In genomic region chr9:124622882-124623281, GRCh38 we compare ENCODE assay signal across 20 cellular contexts.
"Had no signal": no experiment of that assay in that cellular context is flagged by ENCODE, and none has a peak within 500 bp of the region (broad histone marks: within the 10 kb centered on the region; RNA-seq: fewer than 3 reads in every experiment).

No MANE protein-coding gene starts in this region.

- H3K4me1 Mint-ChIP-seq: stimulated activated memory B cell treated with anti-CD40 and anti-IgM and Interleukin-4, amounts not matched to agents 10 μg/mL and 1 μg/mL and 100 μg/mL, for 72 hours had no signal

- H3K4me1 ChIP-seq: breast epithelium, sigmoid colon, stomach, upper lobe of left lung had no signal

- H3K36me3 ChIP-seq: adrenal gland, breast epithelium, sigmoid colon, stomach, upper lobe of left lung had no signal

- H3K9me3 Mint-ChIP-seq: activated T-cell treated with anti-CD3 and anti-CD28 coated beads, Interleukin-2, amount 50 U/mL, for 4 hours; activated T-helper 2 cell treated with anti-CD3 and anti-CD28 coated beads, Interferon-gamma antibody, Interleukin-2, Interleukin-4, amounts not matched to agents 10 μg/mL and 5 μg/mL and 100 μg/mL, durations not matched to agents 14 hours and 24 hours and 36 hours; stimulated activated memory B cell treated with anti-CD40 and anti-IgM and Interleukin-4, amounts not matched to agents 10 μg/mL and 1 μg/mL and 100 μg/mL, for 72 hours had no signal

- H3K27me3 Mint-ChIP-seq: progenitor cell of endocrine pancreas; stimulated activated memory B cell treated with anti-CD40 and anti-IgM and Interleukin-4, amounts not matched to agents 10 μg/mL and 1 μg/mL and 100 μg/mL, for 72 hours had no signal

- DNase-seq: activated CD8-positive, alpha-beta memory T cell treated with anti-CD3 and anti-CD28 coated beads for 24 hours; activated CD8-positive, alpha-beta memory T cell treated with anti-CD3 and anti-CD28 coated beads, Interleukin-2, amount 50 U/mL, for 48 hours; activated naive CD4-positive, alpha-beta T cell; activated T-cell treated with anti-CD3 and anti-CD28 coated beads, Interleukin-2, amount 50 U/mL, for 4 hours; adrenal gland; foreskin fibroblast; retina; sigmoid colon; stimulated activated CD4-positive, alpha-beta T cell treated with anti-CD3 and anti-CD28 coated beads, Interleukin-15, amount 100 ng/mL, for 24 hours; stomach; T-helper 9 cell; testis; upper lobe of left lung had no signal

- H3K27me3 ChIP-seq: adrenal gland, breast epithelium, sigmoid colon, stomach, testis, upper lobe of left lung had no signal

- H3K4me3 Mint-ChIP-seq: activated naive CD8-positive, alpha-beta T cell; activated T-cell treated with anti-CD3 and anti-CD28 coated beads, Interleukin-2, amount 50 U/mL, for 4 hours; stimulated activated memory B cell treated with anti-CD40 and anti-IgM and Interleukin-4, amounts not matched to agents 10 μg/mL and 1 μg/mL and 100 μg/mL, for 72 hours had no signal

- H3K27ac ChIP-seq: adrenal gland, sigmoid colon, stomach, testis, upper lobe of left lung had no signal

- H3K9me3 ChIP-seq: adrenal gland, breast epithelium, sigmoid colon, stomach, testis, upper lobe of left lung had no signal

- H3K4me3 ChIP-seq: adrenal gland, breast epithelium, sigmoid colon, smooth muscle cell, stomach, testis, upper lobe of left lung had no signal

- H3K4me2 ChIP-seq: smooth muscle cell had no signal

- H3K27ac Mint-ChIP-seq: activated naive CD8-positive, alpha-beta T cell; activated T-helper 2 cell treated with anti-CD3 and anti-CD28 coated beads, Interferon-gamma antibody, Interleukin-2, Interleukin-4, amounts not matched to agents 10 μg/mL and 5 μg/mL and 100 μg/mL, durations not matched to agents 14 hours and 24 hours and 36 hours; progenitor cell of endocrine pancreas; stimulated activated memory B cell treated with anti-CD40 and anti-IgM and Interleukin-4, amounts not matched to agents 10 μg/mL and 1 μg/mL and 100 μg/mL, for 72 hours had no signal

- ATAC-seq: activated T-cell treated with anti-CD3 and anti-CD28 coated beads, Interleukin-2, amount 50 U/mL, for 4 hours; left lobe of liver; stimulated activated memory B cell treated with anti-CD40 and anti-IgM and Interleukin-4, amounts not matched to agents 10 μg/mL and 1 μg/mL and 100 μg/mL, for 72 hours had no signal

- H3K36me3 Mint-ChIP-seq: activated naive CD8-positive, alpha-beta T cell; stimulated activated memory B cell treated with anti-CD40 and anti-IgM and Interleukin-4, amounts not matched to agents 10 μg/mL and 1 μg/mL and 100 μg/mL, for 72 hours had no signal
